Comparison of ENCODE assay signal across 1 cellular context in the genomic region with DNA sequence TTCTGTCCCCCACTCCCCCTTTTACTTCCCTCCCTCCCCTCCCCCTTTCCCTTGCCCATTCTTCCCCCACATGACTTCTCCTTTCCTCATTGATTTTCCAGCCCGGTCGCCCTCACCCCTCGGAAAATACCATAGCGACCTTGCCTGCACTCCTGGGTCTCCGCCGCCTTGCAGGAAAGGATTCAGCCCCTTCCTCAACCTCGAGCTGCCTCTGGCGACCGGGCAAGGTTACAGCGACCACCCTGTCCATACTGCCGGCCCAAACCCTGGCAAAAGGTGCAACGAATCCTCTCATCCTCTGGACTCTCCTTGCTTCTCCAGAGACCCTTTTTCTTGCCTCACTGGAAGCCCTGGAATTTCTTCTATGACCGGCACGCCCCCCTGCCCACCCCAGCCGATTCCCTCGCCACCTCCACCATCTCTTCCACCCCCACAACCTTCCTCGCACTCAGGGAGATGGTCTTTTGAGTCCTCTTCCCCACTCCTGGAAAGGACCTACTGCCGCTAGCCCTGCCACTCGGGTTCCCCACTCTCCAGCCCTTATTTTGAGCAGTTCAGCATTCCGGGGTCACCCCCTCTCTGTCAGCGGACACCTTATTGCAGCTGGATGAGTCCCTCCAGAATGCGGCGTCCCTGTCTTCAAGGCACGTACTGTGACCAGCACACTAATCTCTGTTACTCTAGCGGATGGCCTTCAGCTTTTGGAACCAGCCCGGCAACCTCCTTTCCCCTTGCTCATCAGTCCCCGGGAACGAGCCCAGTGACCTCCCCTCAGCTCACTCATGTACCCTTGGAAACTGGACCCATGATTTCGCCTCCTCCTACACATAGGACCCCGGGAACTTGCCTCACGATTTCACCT.
TF ChIP-seq lines count a peak whose summit lies in the region.

No MANE protein-coding gene starts in this region.

TF ChIP-seq in neural cell, 6 proteins besides CTCF, POLR2A, EP300 and RAD21 (continued from another document):
- TF ChIP-seq SMC3 (conservative IDR thresholded peaks at IDR 0.05; ENCODE audit: poor library complexity) (no peak), MXI1 (conservative IDR thresholded peaks at IDR 0.05; ENCODE audit: poor library complexity, severe bottlenecking) (no peak), TAF1 (IDR thresholded peaks at IDR 0.05; ENCODE audit: low read depth) (no peak), EZH2 (IDR thresholded peaks at IDR 0.05; ENCODE audit: borderline replicate concordance, insufficient read depth, low read length, poor library complexity, severe bottlenecking) (no peak), POLR2AphosphoS5 (IDR thresholded peaks at IDR 0.05) (no peak)
